In the genomic region with DNA sequence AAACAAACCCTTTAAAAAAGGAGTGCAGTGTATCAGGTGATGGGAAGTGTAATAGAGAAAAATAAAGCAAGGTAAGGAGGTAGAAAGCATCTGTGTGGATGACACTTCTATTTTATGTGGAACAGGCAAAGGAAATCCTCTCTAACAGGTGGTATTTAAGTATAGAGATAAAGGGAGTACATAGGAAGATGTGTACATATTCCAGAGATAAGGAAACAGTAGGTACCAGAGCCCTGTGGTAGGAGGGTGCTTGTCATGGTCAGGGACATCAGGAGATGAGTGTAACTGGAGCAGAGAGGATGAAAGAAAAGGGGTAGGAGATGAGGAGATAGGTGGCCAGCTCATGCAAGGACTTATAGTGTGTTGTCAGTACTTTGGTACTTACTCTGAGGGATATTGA, we compare ENCODE assay signal across 7 cellular contexts.
"Had no signal": no experiment of that assay in that cellular context is flagged by ENCODE, and none has a peak within 500 bp of the region (broad histone marks: within the 10 kb centered on the region; RNA-seq: fewer than 3 reads in every experiment).

No MANE protein-coding gene starts in this region.

- DNase-seq: IMR-90, KBM-7, KG1 had no signal

- ATAC-seq: HepG2 had no signal

- H3K9ac ChIP-seq: KMS-11 had no signal

- H3K27ac ChIP-seq: HL-60, KMS-11 had no signal

- FAIRE-seq: HepG2, HTR-8/SVneo had no signal

- H3K4me2 ChIP-seq: KMS-11 had no signal
